ENCODE assay signal across 8 cellular contexts in genomic region chr6:147204843-147205311, GRCh38. TPM values are rescaled to one million over a fixed set of nuclear protein-coding genes. Genes with fewer than 3 reads are reported as not detected.
DNase-seq lines count a peak whose midpoint lies in the region; ATAC-seq and TF ChIP-seq lines count a peak whose summit lies in the region.

No MANE protein-coding gene starts in this region.

- no peaks in the 10 kb centered on the region for H4K20me1 ChIP-seq in DND-41 (ENCODE audit: insufficient read depth, low read length)

- peak overlapping the region; percentile 88 to 92 for H3K27ac Mint-ChIP-seq in natural killer cell

- H3K9ac ChIP-seq in DND-41 (ENCODE audit: low read depth, low read length) (peak overlapping the region; percentile 59), duodenal mucosa (ENCODE audit: low read depth in 1 of 2, low read length in 2 of 2) (peak overlapping the region; percentile 84 to 90)

- H3K4me1 Mint-ChIP-seq in natural killer cell, result peaks cover 41 to 46% of the 10 kb centered on the region in 2 donors

- no peaks in the 10 kb centered on the region for H3K9me3 ChIP-seq in DND-41 (ENCODE audit: insufficient read depth, low read length, severe bottlenecking)
- no peaks in the 10 kb centered on the region for H3K9me3 ChIP-seq in duodenal mucosa (ENCODE audit: control insufficient read depth in 1 of 2, low read length in 2 of 2)

- no peaks in the 10 kb centered on the region for H3K9me3 Mint-ChIP-seq in natural killer cell

- TF ChIP-seq CTCF in DND-41 (IDR thresholded peaks at IDR 0.05; ENCODE audit: borderline replicate concordance, extremely low read depth, low read length, poor library complexity, severe bottlenecking), result no peak
- no peak for TF ChIP-seq CTCF in natural killer cell (IDR thresholded peaks at IDR 0.05)

- H3K36me3 Mint-ChIP-seq in natural killer cell, result no peaks in the 10 kb centered on the region

- ATAC-seq in DND-41 (ENCODE audit: insufficient read depth, low read depth) (no peak), natural killer cell (no peak), GM21423 (IDR thresholded peaks at IDR 0.05; ENCODE audit: unreplicated experiment) (no peak), HG03571 (IDR thresholded peaks at IDR 0.05; ENCODE audit: unreplicated experiment) (no peak)

- H3K4me3 ChIP-seq in DND-41 (ENCODE audit: low read depth in 1 of 2, low read length in 2 of 2), result peak overlapping the region; percentile 58 to 60; a peak in 3 of 4 replicates
- H3K4me3 ChIP-seq in duodenal mucosa (ENCODE audit: low read depth in 1 of 2, low read length in 2 of 2), result peak overlapping the region; percentile 85 to 92

- H3K27ac ChIP-seq in DND-41 (ENCODE audit: low read length), result no peak overlapping the region
- peak overlapping the region; percentile 96 for H3K27ac ChIP-seq in duodenal mucosa (ENCODE audit: low read depth, low read length)

- intact Hi-C loops in natural killer cell (cut with micrococcal nuclease), result loop anchor here (10.0 kb wide), 1 partner anchor 120 kb away; no protein-coding TSS in a partner anchor

- peaks cover 8% of the 10 kb centered on the region; the same call in 1 of the 2 replicates for H3K79me2 ChIP-seq in DND-41 (ENCODE audit: insufficient read depth, low read length)

- H3K27me3 ChIP-seq in DND-41 (ENCODE audit: insufficient read depth, low read length, poor library complexity) (no peaks in the 10 kb centered on the region), duodenal mucosa (ENCODE audit: control insufficient read depth in 1 of 2, insufficient read depth in 2 of 2, low read length in 2 of 2) (no peaks in the 10 kb centered on the region)

- no peaks in the 10 kb centered on the region for H3K27me3 Mint-ChIP-seq in natural killer cell (ENCODE audit: low read depth in 2 of 2)

- H3K4me2 ChIP-seq in DND-41 (ENCODE audit: insufficient read depth, low read length), result peak overlapping the region; percentile 74

- peaks cover 25% of the 10 kb centered on the region for H3K4me1 ChIP-seq in DND-41 (ENCODE audit: insufficient read depth, low read length)
- peaks cover 10 to 12% of the 10 kb centered on the region in 2 donors for H3K4me1 ChIP-seq in duodenal mucosa (ENCODE audit: control insufficient read depth in 1 of 2, insufficient read depth in 2 of 2, low read length in 2 of 2)

- DNase-seq in DND-41, result no peak
- peak; percentile 28 for DNase-seq in NAMALWA (ENCODE audit: low spot score)
- DNase-seq in natural killer cell, result no peak
- DNase-seq in NCI-H187 treated with DMSO at 0.1 percent for 48 hours (lab: John Stamatoyannopoulos, UW), result no peak
- DNase-seq in cerebellar nuclear complex (lab: John Stamatoyannopoulos, UW), result no peak

- peak overlapping the region; percentile 93 for H3K4me3 Mint-ChIP-seq in natural killer cell

- peak overlapping the region; percentile 75; the same call in 1 of the 2 replicates for H2AFZ ChIP-seq in DND-41 (ENCODE audit: low read depth, low read length)

- H3K36me3 ChIP-seq in DND-41 (ENCODE audit: insufficient read depth, low read length), result no peaks in the 10 kb centered on the region
- no peaks in the 10 kb centered on the region for H3K36me3 ChIP-seq in duodenal mucosa (ENCODE audit: control insufficient read depth in 1 of 2, insufficient read depth in 2 of 2, low read length in 2 of 2)

RNA-seq across cellular contexts. Expression of gene STXBP5, which starts 0.7 kb away (rescaled TPM):
- total RNA-seq in natural killer cell, result 10 to 100 TPM; 22.9 to 43.9 (median 35.9) TPM
